ENCODE assay signal across 16 cellular contexts in the genomic region with DNA sequence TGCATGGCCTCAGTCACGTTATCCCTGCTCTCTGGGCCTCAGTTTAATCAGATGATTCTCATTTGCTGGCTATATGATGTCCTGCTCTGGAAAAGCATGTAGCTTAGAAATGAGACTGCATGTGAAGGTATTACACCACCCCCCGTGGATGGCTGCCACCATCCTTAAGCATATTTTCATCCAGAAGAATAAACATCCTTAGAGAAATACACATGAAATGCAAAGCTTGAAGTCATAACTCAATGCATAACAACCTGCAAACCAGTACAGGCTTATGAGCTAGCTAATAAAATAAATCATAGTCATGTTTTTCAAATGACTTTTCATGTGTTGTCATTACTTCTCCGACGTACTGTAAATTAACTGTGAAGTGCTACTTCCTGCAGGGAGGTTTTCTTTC.
"Had no signal": no experiment of that assay in that cellular context is flagged by ENCODE, and none has a peak within 500 bp of the region (broad histone marks: within the 10 kb centered on the region; RNA-seq: fewer than 3 reads in every experiment).

No MANE protein-coding gene starts in this region.

- H3K27me3 ChIP-seq: colonic mucosa had no signal

- ATAC-seq: activated CD8-positive, alpha-beta T cell treated with anti-CD3 and anti-CD28 coated beads, Interleukin-2, amount 10 ng/mL, durations not matched to agents 7 days and 5 days; activated naive CD8-positive, alpha-beta T cell treated with anti-CD3 and anti-CD28 coated beads, Interleukin-2, amount 50 U/mL, for 24 hours; left colon; lower lobe of right lung; stimulated activated effector memory CD8-positive, alpha-beta T cell treated with anti-CD3 and anti-CD28 coated beads, Interleukin-12 subunit alpha, Interleukin-12 subunit beta, amount 100 ng/mL, for 72 hours had no signal

- H3K27me3 Mint-ChIP-seq: activated naive CD8-positive, alpha-beta T cell treated with anti-CD3 and anti-CD28 coated beads, Interleukin-2, amount 50 U/mL, for 24 hours had no signal

- H3K9ac ChIP-seq: parathyroid adenoma had no signal

- H3K27ac ChIP-seq: colonic mucosa, lower lobe of right lung, parathyroid adenoma had no signal

- H3K9me3 Mint-ChIP-seq: activated naive CD8-positive, alpha-beta T cell treated with anti-CD3 and anti-CD28 coated beads, Interleukin-2, amount 50 U/mL, for 24 hours; stimulated activated effector memory CD8-positive, alpha-beta T cell treated with anti-CD3 and anti-CD28 coated beads, Interleukin-12 subunit alpha, Interleukin-12 subunit beta, amount 100 ng/mL, for 72 hours had no signal

- H3K36me3 Mint-ChIP-seq: naive B cell; stimulated activated effector memory CD8-positive, alpha-beta T cell treated with anti-CD3 and anti-CD28 coated beads, Interleukin-12 subunit alpha, Interleukin-12 subunit beta, amount 100 ng/mL, for 72 hours had no signal

- H3K4me1 Mint-ChIP-seq: activated naive CD8-positive, alpha-beta T cell treated with anti-CD3 and anti-CD28 coated beads, Interleukin-2, amount 50 U/mL, for 24 hours; stimulated activated effector memory CD8-positive, alpha-beta T cell treated with anti-CD3 and anti-CD28 coated beads, Interleukin-12 subunit alpha, Interleukin-12 subunit beta, amount 100 ng/mL, for 72 hours had no signal

- H3K4me3 Mint-ChIP-seq: activated B cell treated with CpG ODN at 0.5 μM for 24 hours; activated CD8-positive, alpha-beta T cell treated with anti-CD3 and anti-CD28 coated beads, Interleukin-2, amount 10 ng/mL, durations not matched to agents 7 days and 5 days; activated naive CD8-positive, alpha-beta T cell treated with anti-CD3 and anti-CD28 coated beads, Interleukin-2, amount 50 U/mL, for 24 hours; naive B cell; stimulated activated effector memory CD8-positive, alpha-beta T cell treated with anti-CD3 and anti-CD28 coated beads, Interleukin-12 subunit alpha, Interleukin-12 subunit beta, amount 100 ng/mL, for 72 hours had no signal

- DNase-seq: activated B cell treated with CpG ODN at 0.5 μM for 24 hours; activated CD4-positive, alpha-beta T cell treated with anti-CD3 and anti-CD28 coated beads for 48 hours; activated CD8-positive, alpha-beta memory T cell treated with anti-CD3 and anti-CD28 coated beads, Interleukin-2, amount 50 U/mL, for 4 hours; activated CD8-positive, alpha-beta T cell treated with anti-CD3 and anti-CD28 coated beads, Interleukin-2, amount 10 ng/mL, durations not matched to agents 7 days and 5 days; activated gamma-delta T cell treated with Interleukin-2 at 50 U/mL for 16 hours; activated naive CD8-positive, alpha-beta T cell treated with anti-CD3 and anti-CD28 coated beads, Interleukin-2, amount 50 U/mL, for 24 hours; activated T-cell treated with anti-CD3 and anti-CD28 coated beads, Interleukin-2, amount 50 U/mL, for 48 hours; caudate nucleus; colonic mucosa; foreskin melanocyte; left colon; lower lobe of right lung; naive B cell; T-helper 2 cell had no signal

- H2AFZ ChIP-seq: parathyroid adenoma had no signal

- H3K4me1 ChIP-seq: colonic mucosa, lower lobe of right lung, parathyroid adenoma had no signal

- H3K36me3 ChIP-seq: colonic mucosa, lower lobe of right lung had no signal

- H3K79me2 ChIP-seq: parathyroid adenoma had no signal

- H3K27ac Mint-ChIP-seq: activated B cell treated with CpG ODN at 0.5 μM for 24 hours; activated CD8-positive, alpha-beta T cell treated with anti-CD3 and anti-CD28 coated beads, Interleukin-2, amount 10 ng/mL, durations not matched to agents 7 days and 5 days; activated naive CD8-positive, alpha-beta T cell treated with anti-CD3 and anti-CD28 coated beads, Interleukin-2, amount 50 U/mL, for 24 hours; stimulated activated effector memory CD8-positive, alpha-beta T cell treated with anti-CD3 and anti-CD28 coated beads, Interleukin-12 subunit alpha, Interleukin-12 subunit beta, amount 100 ng/mL, for 72 hours had no signal

- H3K9me3 ChIP-seq: colonic mucosa, lower lobe of right lung had no signal

- H3K4me3 ChIP-seq: colonic mucosa, lower lobe of right lung had no signal
